In the genomic region with DNA sequence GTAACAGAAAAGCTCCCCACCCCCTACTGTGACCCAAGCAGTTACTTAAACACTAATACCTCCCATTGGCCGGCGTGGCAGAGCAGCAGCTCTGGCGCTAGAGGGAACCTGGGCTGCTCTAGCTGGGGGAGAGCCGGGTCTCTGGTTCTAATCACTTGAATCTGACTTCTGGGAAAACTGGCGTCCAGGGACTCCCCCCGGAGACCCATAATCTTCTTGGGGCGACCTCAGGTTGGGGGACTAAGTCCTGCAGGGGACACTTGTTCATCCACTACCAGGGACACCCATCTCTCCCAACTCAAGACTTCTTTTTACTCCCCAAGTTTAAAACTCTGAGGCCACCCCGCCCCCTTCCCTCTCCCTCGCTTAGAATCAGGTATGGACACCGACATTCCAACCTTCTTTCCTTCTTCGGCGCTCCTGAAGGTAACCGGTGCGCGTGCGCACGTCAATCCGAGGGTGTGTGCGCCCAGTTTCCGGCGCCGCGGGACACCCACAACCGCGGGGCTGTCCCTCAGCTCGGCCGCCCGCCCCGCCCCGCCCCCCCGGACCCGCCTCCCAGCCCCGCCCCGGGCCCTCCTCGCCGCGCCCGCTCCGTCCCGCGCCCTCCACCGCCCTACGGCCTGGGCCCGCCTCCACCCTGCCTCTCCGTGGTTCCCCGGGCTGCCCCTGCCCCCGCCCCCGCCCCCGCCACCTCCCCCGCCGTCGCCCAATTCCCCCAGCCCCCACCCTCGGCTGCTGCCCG, we compare ENCODE assay signal across 8 cellular contexts. TPM values are rescaled to one million over a fixed set of nuclear protein-coding genes. Genes with fewer than 3 reads are reported as not detected.
DNase-seq lines count a peak whose midpoint lies in the region; ATAC-seq and TF ChIP-seq lines count a peak whose summit lies in the region.

A gene with protein sequence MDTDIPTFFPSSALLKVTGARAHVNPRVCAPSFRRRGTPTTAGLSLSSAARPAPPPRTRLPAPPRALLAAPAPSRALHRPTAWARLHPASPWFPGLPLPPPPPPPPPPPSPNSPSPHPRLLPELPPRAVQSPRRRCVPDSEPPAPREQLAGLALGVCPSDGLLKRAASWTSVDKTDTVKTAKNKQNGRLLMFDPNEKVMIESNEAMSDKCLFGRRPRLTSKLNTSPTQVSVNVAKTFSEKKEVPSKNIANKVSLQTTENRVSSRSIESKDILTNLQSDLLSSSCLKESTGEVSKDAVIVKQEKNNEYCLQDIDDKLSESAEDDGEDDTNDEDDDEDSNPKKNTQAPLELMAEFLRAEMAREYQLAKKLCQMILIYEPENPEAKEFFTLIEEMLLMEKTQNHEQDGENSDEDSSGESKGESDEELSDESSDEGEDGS (plus strand): TSS at position 75 of the 745 bp plus-strand sequence. CDS start 304 bp downstream, at position 379.

- peak; percentile 79 for ATAC-seq in GM19452 (IDR thresholded peaks at IDR 0.05; ENCODE audit: unreplicated experiment)

- peak within 1 kb of the TSS; percentile 72 to 86 (median 80) for H3K4me3 ChIP-seq in BLaER1 treated with 17β-estradiol and CSF1 and Interleukin-3, amounts not matched to agents 10 nM and 100 nM
- peak within 1 kb of the TSS; percentile 60 for H3K4me3 ChIP-seq in HL-60 (replicated peaks; ENCODE audit: insufficient read depth, low read length)

- DNase-seq in HL-60 (ENCODE audit: low read depth in 1 of 2, low spot score in 1 of 2) (peak; percentile 27 to 35), NOMO-1 treated with dmso at 0.1 percent for 144 hours (lab: John Stamatoyannopoulos, UW; ENCODE audit: unreplicated experiment) (peak; percentile 72), epithelial cell of prostate (ENCODE audit: low read depth, low spot score) (peak; percentile 43), mucosa of gallbladder (ENCODE audit: low spot score) (peak; percentile 81)
- DNase-seq in activated CD8-positive, alpha-beta memory T cell treated with anti-CD3 and anti-CD28 coated beads, Interleukin-2, amount 50 U/mL, for 48 hours: peak; percentile 81
- DNase-seq in stimulated activated CD8-positive, alpha-beta memory T cell treated with anti-CD3 and anti-CD28 coated beads, Interleukin-4, amount 100 ng/mL, for 1 hour (ENCODE audit: low read depth in 2 of 2, low spot score in 1 of 2): peak; percentile 25 to 34

- no peaks in the 10 kb centered on the region for H3K9me3 ChIP-seq in BLaER1 treated with 17β-estradiol and CSF1 and Interleukin-3, amounts not matched to agents 10 nM and 100 nM (replicated peaks in 1 of 11)

- peaks cover 6 to 17% (median 12%) of the 10 kb centered on the region in 10 experiments; a peak in 19 of 20 replicates for H3K4me1 ChIP-seq in BLaER1 treated with 17β-estradiol and CSF1 and Interleukin-3, amounts not matched to agents 10 nM and 100 nM

- peak within 1 kb of the TSS; percentile 86 to 99 (median 94) for H3K4me2 ChIP-seq in BLaER1 treated with 17β-estradiol and CSF1 and Interleukin-3, amounts not matched to agents 10 nM and 100 nM

- H3K27me3 ChIP-seq in BLaER1 treated with 17β-estradiol and CSF1 and Interleukin-3, amounts not matched to agents 10 nM and 100 nM: peaks cover 4 to 27% (median 22%) of the 10 kb centered on the region in 11 experiments
- H3K27me3 ChIP-seq in HL-60 (ENCODE audit: insufficient read depth, poor library complexity, severe bottlenecking): peaks cover 24% of the 10 kb centered on the region

- no peaks in the 10 kb centered on the region for H3K36me3 ChIP-seq in BLaER1 treated with 17β-estradiol and CSF1 and Interleukin-3, amounts not matched to agents 10 nM and 100 nM

- no peaks in the 10 kb centered on the region for H4K20me1 ChIP-seq in BLaER1 treated with 17β-estradiol and CSF1 and Interleukin-3, amounts not matched to agents 10 nM and 100 nM

- TF ChIP-seq CTCF in HL-60 (IDR thresholded peaks at IDR 0.05; ENCODE audit: insufficient read depth, low read length): no peak

- H3K9ac ChIP-seq in BLaER1 treated with 17β-estradiol and CSF1 and Interleukin-3, amounts not matched to agents 10 nM and 100 nM: peak within 1 kb of the TSS; percentile 57 to 81 (median 75); a peak in 21 of 22 replicates

- peak within 1 kb of the TSS in 10 of 11 experiments; percentile 43 to 74 (median 50); a peak in 15 of 22 replicates for H3K27ac ChIP-seq in BLaER1 treated with 17β-estradiol and CSF1 and Interleukin-3, amounts not matched to agents 10 nM and 100 nM
- H3K27ac ChIP-seq in HL-60 (replicated peaks) (no peak within 1 kb of the TSS), epithelial cell of prostate (peak within 1 kb of the TSS; percentile 56)

RNA-seq across cellular contexts. Expression of the gene that starts here (rescaled TPM):
- 0.86 TPM for total RNA-seq in mucosa of gallbladder

Comparison
In these comparisons a context has a peak if more than half of its experiments do, and no peak if none do; other contexts are left out.
1. Peak in DNase-seq in mucosa of gallbladder; RNA of the gene not detected or under 1 TPM.
2. DNase-seq: peak in every context shown above with its lines; median percentile 81 in activated CD8-positive, alpha-beta memory T cell treated with anti-CD3 and anti-CD28 coated beads, Interleukin-2, amount 50 U/mL, for 48 hours; 81 in mucosa of gallbladder; 72 in NOMO-1 treated with dmso at 0.1 percent for 144 hours; 43 in epithelial cell of prostate; 31 in HL-60; 30 in stimulated activated CD8-positive, alpha-beta memory T cell treated with anti-CD3 and anti-CD28 coated beads, Interleukin-4, amount 100 ng/mL, for 1 hour.